Comparison of ENCODE assay signal across 15 cellular contexts in the genomic region with DNA sequence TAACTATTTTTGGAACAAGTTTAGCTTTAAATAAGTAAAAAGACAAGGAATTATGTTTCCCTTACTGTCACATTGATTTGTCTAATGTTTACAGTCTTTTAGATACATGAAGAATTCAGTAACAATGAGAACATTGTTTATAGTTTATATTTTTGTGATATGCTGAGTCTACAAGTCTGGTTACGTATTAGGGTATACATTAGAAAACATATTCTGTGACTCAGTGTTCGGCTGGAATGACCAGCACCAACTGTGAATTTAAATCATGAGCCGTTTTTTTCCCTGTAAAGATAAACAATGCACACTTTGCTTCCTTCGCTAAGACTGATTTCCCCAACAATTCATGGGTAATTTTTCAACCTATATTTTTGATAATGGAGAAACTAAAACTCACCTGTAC.
DNase-seq lines count a peak whose midpoint lies in the region; ATAC-seq lines count a peak whose summit lies in the region.
"Had no signal": no experiment of that assay in that cellular context is flagged by ENCODE, and none has a peak within 500 bp of the region (broad histone marks: within the 10 kb centered on the region; RNA-seq: fewer than 3 reads in every experiment).

No MANE protein-coding gene starts in this region.

- no peak overlapping the region for H3K4me3 ChIP-seq in ACC112 (ENCODE audit: low read depth, low read length)
- no peak overlapping the region for H3K4me3 ChIP-seq in mesenchymal stem cell (ENCODE audit: insufficient read depth in 1 of 2, low read depth in 1 of 2, low read length in 2 of 2)
- H3K4me3 ChIP-seq: A549; BLaER1 treated with 17β-estradiol and CSF1 and Interleukin-3, amounts not matched to agents 10 nM and 100 nM; GM23338 had no signal

- no peak overlapping the region for H3K4ac ChIP-seq in mesenchymal stem cell (ENCODE audit: low read depth in 1 of 2, low read length in 2 of 2)

- in situ Hi-C loops in SK-MEL-5 (cut with HindIII; ENCODE audit: low pct_unique_long_range_greater_than_20kb, low sequenced_read_pairs), result no loop called here

- H3K4me1 ChIP-seq in ACC112 (ENCODE audit: control insufficient read depth, insufficient read depth, low read length, unreplicated experiment) (peaks cover 33% of the 10 kb centered on the region), mesenchymal stem cell (ENCODE audit: control insufficient read depth, insufficient read depth, low read depth, low read length) (no peaks in the 10 kb centered on the region)
- H3K4me1 ChIP-seq: BLaER1 treated with 17β-estradiol and CSF1 and Interleukin-3, amounts not matched to agents 10 nM and 100 nM; Caco-2 had no signal

- no peak overlapping the region for H2AFZ ChIP-seq in ACC112 (ENCODE audit: low read length, unreplicated experiment)
- H2AFZ ChIP-seq in mesenchymal stem cell (ENCODE audit: low read depth, low read length), result no peak overlapping the region
- H2AFZ ChIP-seq: GM23338 had no signal

- no peaks in the 10 kb centered on the region for H3K27me3 ChIP-seq in ACC112 (ENCODE audit: insufficient read depth, low read length)
- no peaks in the 10 kb centered on the region for H3K27me3 ChIP-seq in mesenchymal stem cell (ENCODE audit: control insufficient read depth in 1 of 2, insufficient read depth in 1 of 2, low read length in 2 of 2)
- H3K27me3 ChIP-seq: BLaER1 treated with 17β-estradiol and CSF1 and Interleukin-3, amounts not matched to agents 10 nM and 100 nM had no signal

- no peak overlapping the region for H2AK5ac ChIP-seq in mesenchymal stem cell (ENCODE audit: low read length, severe bottlenecking)

- no peak overlapping the region for H2BK15ac ChIP-seq in mesenchymal stem cell (ENCODE audit: low read depth, poor library complexity, severe bottlenecking)

- no peak overlapping the region for H3K14ac ChIP-seq in mesenchymal stem cell (ENCODE audit: low read length in 2 of 2)

- WGBS in mesenchymal stem cell, result 61% methylated on average over 2 of the region's 4 CpGs

- no peak overlapping the region for H3K23ac ChIP-seq in mesenchymal stem cell (ENCODE audit: low read length in 2 of 2)

- H3K36me3 ChIP-seq in ACC112 (ENCODE audit: insufficient read depth, low read length), result peaks cover 77% of the 10 kb centered on the region
- peaks cover 17 to 89% of the 10 kb centered on the region in 2 experiments for H3K36me3 ChIP-seq in mesenchymal stem cell (ENCODE audit: control insufficient read depth in 1 of 2, insufficient read depth in 2 of 2, low read depth in 1 of 2, low read length in 2 of 2)
- H3K36me3 ChIP-seq: BLaER1 treated with 17β-estradiol and CSF1 and Interleukin-3, amounts not matched to agents 10 nM and 100 nM had no signal

- peak; percentile 42 for DNase-seq in HCEC 1CT
- DNase-seq in SK-MEL-5 (ENCODE audit: low read depth, low spot score), result peak; percentile 3
- peak; percentile 66 for DNase-seq in mesenchymal stem cell
- no peak for DNase-seq in stimulated activated CD8-positive, alpha-beta memory T cell treated with anti-CD3 and anti-CD28 coated beads, Interleukin-4, amount 100 ng/mL, for 48 hours
- DNase-seq in inferior parietal cortex (ENCODE audit: extremely low spot score), result no peak
- DNase-seq in NCI-H187 treated with DMSO at 0.1 percent for 48 hours (lab: John Stamatoyannopoulos, UW), result no peak
- DNase-seq: Caco-2; CD8-positive, alpha-beta T cell; KG1 had no signal

- no peak overlapping the region for H2BK120ac ChIP-seq in mesenchymal stem cell (ENCODE audit: low read depth, low read length)

- H4K8ac ChIP-seq in mesenchymal stem cell (ENCODE audit: low read length), result no peak overlapping the region

- no peak overlapping the region for H2BK5ac ChIP-seq in mesenchymal stem cell (ENCODE audit: low read depth, low read length, poor library complexity, severe bottlenecking)

- H3K9me3 ChIP-seq in mesenchymal stem cell (ENCODE audit: control insufficient read depth, low read length), result no peaks in the 10 kb centered on the region
- H3K9me3 ChIP-seq: A549, Caco-2 had no signal

- peaks cover 4% of the 10 kb centered on the region for H3K79me2 ChIP-seq in ACC112 (ENCODE audit: control insufficient read depth, insufficient read depth, low read length, unreplicated experiment)

- no peak overlapping the region for H3K4me2 ChIP-seq in mesenchymal stem cell (ENCODE audit: low read length, poor library complexity, severe bottlenecking)
- H3K4me2 ChIP-seq: BLaER1 treated with 17β-estradiol and CSF1 and Interleukin-3, amounts not matched to agents 10 nM and 100 nM; GM23338 had no signal

- no peak overlapping the region for H2BK12ac ChIP-seq in mesenchymal stem cell (ENCODE audit: low read length in 2 of 2)

- H3K79me1 ChIP-seq in mesenchymal stem cell (replicated peaks; ENCODE audit: low read length, poor library complexity, severe bottlenecking), result peaks cover 8% of the 10 kb centered on the region

- H4K91ac ChIP-seq in mesenchymal stem cell (ENCODE audit: low read length), result no peak overlapping the region

- no peak overlapping the region for H3K9ac ChIP-seq in mesenchymal stem cell (ENCODE audit: low read length)
- H3K9ac ChIP-seq: BLaER1 treated with 17β-estradiol and CSF1 and Interleukin-3, amounts not matched to agents 10 nM and 100 nM had no signal

- H3K18ac ChIP-seq in mesenchymal stem cell (ENCODE audit: low read depth in 1 of 2, low read length in 2 of 2), result no peak overlapping the region

- H3K27ac ChIP-seq in ACC112 (ENCODE audit: low read depth, low read length), result peak overlapping the region; percentile 36
- H3K27ac ChIP-seq in mesenchymal stem cell (ENCODE audit: low read length, poor library complexity, severe bottlenecking), result no peak overlapping the region
- H3K27ac ChIP-seq: 22Rv1; A549; BLaER1 treated with 17β-estradiol and CSF1 and Interleukin-3, amounts not matched to agents 10 nM and 100 nM had no signal

- no peak for ATAC-seq in GM21390 (IDR thresholded peaks at IDR 0.05; ENCODE audit: unreplicated experiment)
- ATAC-seq: A549; CD8-positive, alpha-beta T cell; GM23338 had no signal

Comparison
In these comparisons a context has a peak if more than half of its experiments do, and no peak if none do; other contexts are left out.
1. DNase-seq: peak in HCEC 1CT (single experiment), SK-MEL-5 (single experiment) and mesenchymal stem cell (single experiment); none in stimulated activated CD8-positive, alpha-beta memory T cell treated with anti-CD3 and anti-CD28 coated beads, Interleukin-4, amount 100 ng/mL, for 48 hours (single experiment), inferior parietal cortex (single experiment) and NCI-H187 treated with DMSO at 0.1 percent for 48 hours (single experiment).